Comparison of ENCODE assay signal across 13 cellular contexts in genomic region chrX:17032351-17032750, GRCh38.
DNase-seq lines count a peak whose midpoint lies in the region; ATAC-seq and TF ChIP-seq lines count a peak whose summit lies in the region.
"Had no signal": no experiment of that assay in that cellular context is flagged by ENCODE, and none has a peak within 500 bp of the region (broad histone marks: within the 10 kb centered on the region; RNA-seq: fewer than 3 reads in every experiment).

No MANE protein-coding gene starts in this region.

- H3K9me3 ChIP-seq in MG63 = no peaks in the 10 kb centered on the region
- no peaks in the 10 kb centered on the region for H3K9me3 ChIP-seq in lower lobe of right lung
- no peaks in the 10 kb centered on the region for H3K9me3 ChIP-seq in uterus
- no peaks in the 10 kb centered on the region for H3K9me3 ChIP-seq in spleen

- H3K27me3 Mint-ChIP-seq in chondrocyte (ENCODE audit: low read depth) = peaks cover 7% of the 10 kb centered on the region

- peaks cover 2% of the 10 kb centered on the region for H3K36me3 Mint-ChIP-seq in chondrocyte (ENCODE audit: low read depth)

- intact Hi-C loops in lower lobe of right lung (cut with DNase I) = no loop called here
- intact Hi-C loops in uterus (cut with DNase I; ENCODE audit: low total_unique reads) = no loop called here
- intact Hi-C loops in cardiac septum (cut with DNase I) = no loop called here
- intact Hi-C loops in spleen (cut with DNase I; ENCODE audit: low total_unique reads) = no loop called here

- H3K4me1 Mint-ChIP-seq in chondrocyte (ENCODE audit: low read depth) = peaks cover 37% of the 10 kb centered on the region

- H3K9me3 Mint-ChIP-seq in chondrocyte (ENCODE audit: low read depth) = no peaks in the 10 kb centered on the region

- no peak overlapping the region for H3K4me3 Mint-ChIP-seq in chondrocyte (ENCODE audit: unreplicated experiment)

- H3K36me3 ChIP-seq in MG63 (no peaks in the 10 kb centered on the region), lower lobe of right lung (no peaks in the 10 kb centered on the region), uterus (no peaks in the 10 kb centered on the region), spleen (no peaks in the 10 kb centered on the region)

- WGBS in spleen, 5 donors = 65 to 91% (median 71%) methylated on average over 4 of the region's 4 CpGs

- DNase-seq in MG63 (peak; percentile 60), chondrocyte (ENCODE audit: low spot score) (no peak), lower lobe of right lung (no peak), uterus (peak; percentile 31 to 64), cardiac septum (ENCODE audit: low spot score) (no peak), spleen (no peak)
- DNase-seq: activated CD8-positive, alpha-beta memory T cell treated with anti-CD3 and anti-CD28 coated beads, Interleukin-2, amount 50 U/mL, for 4 hours; central memory CD4-positive, alpha-beta T cell; DMS153; NCI-H146; stimulated activated CD4-positive, alpha-beta T cell treated with anti-CD3 and anti-CD28 coated beads, Interleukin-15, amount 100 ng/mL, for 24 hours; stimulated activated naive CD4-positive, alpha-beta T cell treated with Interleukin-2 at 50 U/mL for 16 hours had no signal

- no peaks in the 10 kb centered on the region for H3K4me1 ChIP-seq in lower lobe of right lung
- no peaks in the 10 kb centered on the region for H3K4me1 ChIP-seq in uterus
- no peaks in the 10 kb centered on the region for H3K4me1 ChIP-seq in spleen

- H3K4me3 ChIP-seq in MG63 = no peak overlapping the region
- no peak overlapping the region for H3K4me3 ChIP-seq in lower lobe of right lung
- H3K4me3 ChIP-seq in uterus = no peak overlapping the region
- H3K4me3 ChIP-seq in spleen = no peak overlapping the region

- H3K27me3 ChIP-seq in MG63 = no peaks in the 10 kb centered on the region
- no peaks in the 10 kb centered on the region for H3K27me3 ChIP-seq in lower lobe of right lung (ENCODE audit: low read depth)
- no peaks in the 10 kb centered on the region for H3K27me3 ChIP-seq in uterus
- H3K27me3 ChIP-seq in spleen (replicated peaks in 1 of 7) = no peaks in the 10 kb centered on the region

- no peak for TF ChIP-seq CTCF in chondrocyte (IDR thresholded peaks at IDR 0.05)
- no peak for TF ChIP-seq CTCF in lower lobe of right lung (IDR thresholded peaks at IDR 0.05)
- TF ChIP-seq CTCF in uterus (IDR thresholded peaks at IDR 0.05) = no peak
- no peak for TF ChIP-seq CTCF in spleen (IDR thresholded peaks at IDR 0.05 in 8 of 11, conservative IDR thresholded peaks at IDR 0.05 in 3 of 11)

- ATAC-seq in lower lobe of right lung = peak; percentile 77 to 86
- ATAC-seq in esophagus mucosa = no peak

- H3K27ac ChIP-seq in lower lobe of right lung (peak overlapping the region; percentile 53), uterus (peak overlapping the region; percentile 53 to 70), spleen (no peak overlapping the region)

- H3K27ac Mint-ChIP-seq in chondrocyte (ENCODE audit: unreplicated experiment) = peak overlapping the region; percentile 69

- no peak for TF ChIP-seq POLR2A in uterus (IDR thresholded peaks at IDR 0.05)
- no peak for TF ChIP-seq POLR2A in spleen (IDR thresholded peaks at IDR 0.05)

Comparison
In these comparisons a context has a peak if more than half of its experiments do, and no peak if none do; other contexts are left out.
1. DNase-seq: peak in MG63 (single experiment) and uterus (2 of 2); none in chondrocyte (single experiment), lower lobe of right lung (single experiment), cardiac septum (single experiment) and spleen (single experiment).
2. H3K27ac ChIP-seq: peak in lower lobe of right lung (single experiment) and uterus (2 of 2); none in spleen (0 of 8).